ENCODE assay signal across 13 cellular contexts in the genomic region with DNA sequence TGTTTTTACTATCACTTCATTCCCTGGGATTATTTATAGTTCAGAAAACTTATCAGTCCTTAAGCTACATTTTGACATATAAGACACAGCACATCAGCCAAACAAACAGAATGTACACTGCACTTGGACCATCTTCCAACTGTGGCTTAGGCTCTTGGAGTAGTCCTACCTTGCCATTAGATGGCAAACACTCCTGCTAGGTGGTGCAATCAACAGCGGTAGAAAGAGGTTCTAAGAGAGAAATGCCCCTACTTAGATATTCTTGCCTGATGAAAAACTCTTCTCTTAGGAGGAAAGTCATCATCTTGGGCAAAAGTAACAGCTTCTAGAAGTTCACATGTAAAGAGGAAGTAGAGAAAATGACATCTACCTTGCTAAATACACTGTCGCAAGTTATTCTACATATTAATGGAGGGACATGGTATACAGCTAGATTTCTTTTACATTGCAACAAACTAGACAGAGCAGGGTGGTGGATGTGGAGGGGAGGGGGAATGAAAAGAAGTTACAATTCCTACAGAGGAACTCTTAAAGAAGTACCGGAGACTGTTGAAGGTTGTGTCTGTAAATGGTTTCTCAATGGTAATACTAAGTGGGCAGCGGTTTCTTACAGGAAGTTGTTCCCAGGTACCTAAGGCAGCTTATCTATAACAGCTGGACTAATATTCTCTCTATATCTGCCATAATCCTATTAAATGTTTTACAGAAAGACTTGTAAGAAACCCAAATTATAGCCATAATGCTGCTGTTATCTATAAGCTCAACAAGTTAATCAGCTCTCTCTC. TPM values are rescaled to one million over a fixed set of nuclear protein-coding genes. Genes with fewer than 3 reads are reported as not detected.
DNase-seq lines count a peak whose midpoint lies in the region; ATAC-seq, FAIRE-seq and TF ChIP-seq lines count a peak whose summit lies in the region.
"Had no signal": no experiment of that assay in that cellular context is flagged by ENCODE, and none has a peak within 500 bp of the region (broad histone marks: within the 10 kb centered on the region; RNA-seq: fewer than 3 reads in every experiment).

No MANE protein-coding gene starts in this region.

- H3K4me1 ChIP-seq in CD8-positive, alpha-beta memory T cell (ENCODE audit: insufficient read depth, low read length) = peaks cover 12% of the 10 kb centered on the region
- H3K4me1 ChIP-seq in HCT116 (ENCODE audit: control insufficient read depth in 1 of 2, insufficient read depth in 2 of 2, low read length in 2 of 2) (no peaks in the 10 kb centered on the region), K562 (replicated peaks in 1 of 2; ENCODE audit: control insufficient read depth in 2 of 2, insufficient read depth in 2 of 2, low read length in 2 of 2) (no peaks in the 10 kb centered on the region)

- TF ChIP-seq RAD21 in HCT116 (IDR thresholded peaks at IDR 0.05; ENCODE audit: low read depth) (peak; percentile 47; the same call in 1 of the 2 replicates), K562 (CRISPR knock-in tag; conservative IDR thresholded peaks at IDR 0.05 in 1 of 2, IDR thresholded peaks at IDR 0.05 in 1 of 2) (no peak)

- peak; percentile 6 for FAIRE-seq in K562 (lab: Jason Lieb, UNC)

- RAD21 ChIA-PET in HCT116 (lab: Charles Lee; ENCODE audit: low non-redundant PET in 1 of 2, low total read pairs in 2 of 2, uncharacterized antibody in 2 of 2, unreplicated experiment in 2 of 2) = no interaction called here

- no peak for TF ChIP-seq EP300 in K562 (IDR thresholded peaks at IDR 0.05; ENCODE audit: low read length)

- H3K4me3 Mint-ChIP-seq in CD8-positive, alpha-beta memory T cell = peak overlapping the region in 4 of 7 donors; percentile 39 to 67 (median 60)
- H3K4me3 Mint-ChIP-seq: activated CD4-positive, alpha-beta T cell treated with anti-CD3 and anti-CD28 coated beads, Interleukin-2, amount 10 ng/mL, durations not matched to agents 7 days and 5 days had no signal

- no peak for TF ChIP-seq POLR2A in HCT116 (IDR thresholded peaks at IDR 0.05; ENCODE audit: borderline replicate concordance, extremely low read depth, insufficient read depth, insufficient read length)
- no peak for TF ChIP-seq POLR2A in NB4 (IDR thresholded peaks at IDR 0.05; ENCODE audit: extremely low read depth, insufficient read length)
- TF ChIP-seq POLR2A in K562 (conservative IDR thresholded peaks at IDR 0.05) = no peak

- intact Hi-C loops in HCT116 (cut with micrococcal nuclease) (loop anchor here (5.0 to 10.0 kb wide), 4 partner anchors 111 to 1311 kb away; partner anchors contain the start of gene RAP1GDS1), K562 (cut with micrococcal nuclease) (loop anchor here (5.0 to 10.0 kb wide), 3 partner anchors 236 to 1256 kb away; no protein-coding TSS in a partner anchor)

- CTCF ChIA-PET in CD8-positive, alpha-beta memory T cell (lab: Charles Lee) = interaction anchor here (0.7 to 2.2 kb wide), 4 partner anchors 8 to 1253 kb away, joined by 4 to 7 read pairs (median 6); partner anchors contain the start of gene METAP1
- CTCF ChIA-PET in HCT116 (lab: Charles Lee) (interaction anchor here (1.0 kb wide), 1 partner anchor 8 kb away, joined by 3 read pairs; the partner anchor contains the start of gene STPG2), K562 (lab: Yijun Ruan, JAX; ENCODE audit: low intra/inter-chr PET ratio) (no interaction called here)

- 15% methylated on average over 4 of the region's 4 CpGs for WGBS in K562 (ENCODE audit: insufficient coverage, low coverage, missing lambda C conversion rate)

- H3K9me3 Mint-ChIP-seq in CD8-positive, alpha-beta memory T cell = no peaks in the 10 kb centered on the region
- H3K9me3 Mint-ChIP-seq: activated CD4-positive, alpha-beta T cell treated with anti-CD3 and anti-CD28 coated beads, Interleukin-2, amount 10 ng/mL, durations not matched to agents 7 days and 5 days had no signal

- TF ChIP-seq CTCF in HCT116 (IDR thresholded peaks at IDR 0.05 in 2 of 3, conservative IDR thresholded peaks at IDR 0.05 in 1 of 3; ENCODE audit: borderline replicate concordance in 1 of 3, insufficient read depth in 1 of 3, low read depth in 2 of 3, low read length in 2 of 3) (no peak; a peak in 1 of 6 replicates), NB4 (IDR thresholded peaks at IDR 0.05; ENCODE audit: low read depth, low read length) (no peak), K562 (IDR thresholded peaks at IDR 0.05 in 2 of 3, conservative IDR thresholded peaks at IDR 0.05 in 1 of 3; ENCODE audit: insufficient read depth in 2 of 3, low read depth in 1 of 3, low read length in 3 of 3) (no peak)

- in situ Hi-C loops in K562 (cut with MboI) = no loop called here

- H3K9ac ChIP-seq in HCT116 (ENCODE audit: low read length) (no peak overlapping the region), K562 (ENCODE audit: insufficient read depth in 1 of 2, low read depth in 2 of 2, low read length in 2 of 2) (no peak overlapping the region)

- no peaks in the 10 kb centered on the region for H3K9me3 ChIP-seq in CD8-positive, alpha-beta memory T cell (ENCODE audit: low read length)
- H3K9me3 ChIP-seq in HCT116 (ENCODE audit: control insufficient read depth in 1 of 2, insufficient read depth in 1 of 2, low read depth in 1 of 2, low read length in 2 of 2) = no peaks in the 10 kb centered on the region
- H3K9me3 ChIP-seq in K562 (replicated peaks; ENCODE audit: control insufficient read depth, insufficient read depth, low read depth, low read length) = no peaks in the 10 kb centered on the region

- peak; percentile 49; the same call in 1 of the 2 replicates for ATAC-seq in HCT116
- no peak for ATAC-seq in K562

- DNase-seq in CD8-positive, alpha-beta memory T cell = no peak
- no peak for DNase-seq in HCT116 (ENCODE audit: low read depth, low spot score)
- peak; percentile 23 for DNase-seq in NB4 (ENCODE audit: low read depth)
- DNase-seq in K562 (ENCODE audit: extremely low read depth in 1 of 4, low spot score in 3 of 4) = no peak
- no peak for DNase-seq in DMS79 treated with DMSO at 0.1 percent for 48 hours (lab: John Stamatoyannopoulos, UW)
- DNase-seq in anterior cingulate cortex (lab: John Stamatoyannopoulos, UW) = no peak
- no peak for DNase-seq in stimulated activated naive CD4-positive, alpha-beta T cell (lab: John Stamatoyannopoulos, UW)
- no peak for DNase-seq in DMS 273 (lab: John Stamatoyannopoulos, UW; ENCODE audit: unreplicated experiment)
- DNase-seq: activated CD4-positive, alpha-beta T cell treated with anti-CD3 and anti-CD28 coated beads, Interleukin-2, amount 10 ng/mL, durations not matched to agents 7 days and 5 days; activated naive CD4-positive, alpha-beta T cell treated with Interleukin-2 at 50 U/mL for 16 hours; mammary epithelial cell; NCI-H2029 had no signal

- BruUV-seq in HCT116 (replicated peaks; lab: Mats Ljungman, UMichigan) (no TSS peak), K562 (replicated peaks; lab: Mats Ljungman, UMichigan) (no TSS peak)

- H2AFZ ChIP-seq in HCT116 (ENCODE audit: low read depth, low read length, poor library complexity, severe bottlenecking) (no peak overlapping the region), K562 (ENCODE audit: low read depth, low read length) (0 out of 2 replicates have a peak overlapping the region, but pooled peaks have one; percentile 4)

- H3K9me1 ChIP-seq in K562 (ENCODE audit: control insufficient read depth, insufficient read depth, low read length) = no peaks in the 10 kb centered on the region

- H3K4me1 Mint-ChIP-seq in CD8-positive, alpha-beta memory T cell = peaks cover 3 to 20% (median 17%) of the 10 kb centered on the region in 3 donors

- no peaks in the 10 kb centered on the region for H3K36me3 ChIP-seq in CD8-positive, alpha-beta memory T cell (ENCODE audit: insufficient read depth, low read length)
- no peaks in the 10 kb centered on the region for H3K36me3 ChIP-seq in HCT116 (ENCODE audit: control insufficient read depth in 1 of 2, insufficient read depth in 2 of 2, low read length in 2 of 2)
- no peaks in the 10 kb centered on the region for H3K36me3 ChIP-seq in K562 (ENCODE audit: control insufficient read depth, insufficient read depth, low read length)

- no peak overlapping the region for H3K4me2 ChIP-seq in HCT116 (ENCODE audit: low read length)
- H3K4me2 ChIP-seq in K562 (ENCODE audit: insufficient read depth, low read length) = no peak overlapping the region

- H4K20me1 ChIP-seq in HCT116 (ENCODE audit: insufficient read depth) (no peaks in the 10 kb centered on the region), K562 (replicated peaks; ENCODE audit: control insufficient read depth, insufficient read depth, low read length) (no peaks in the 10 kb centered on the region)

- no peaks in the 10 kb centered on the region for H3K36me3 Mint-ChIP-seq in CD8-positive, alpha-beta memory T cell

- no peaks in the 10 kb centered on the region for H3K9me2 ChIP-seq in HCT116 (ENCODE audit: insufficient read depth)

- H3K79me2 ChIP-seq in HCT116 (ENCODE audit: insufficient read depth, low read length) (no peaks in the 10 kb centered on the region), K562 (ENCODE audit: control insufficient read depth, insufficient read depth, low read length) (no peaks in the 10 kb centered on the region)

- no peaks in the 10 kb centered on the region for H3K27me3 ChIP-seq in CD8-positive, alpha-beta memory T cell (ENCODE audit: insufficient read depth, low read length, poor library complexity, severe bottlenecking)
- H3K27me3 ChIP-seq in HCT116 (ENCODE audit: insufficient read depth, low read length) (no peaks in the 10 kb centered on the region), K562 (ENCODE audit: control insufficient read depth in 2 of 2, insufficient read depth in 2 of 2, low read length in 2 of 2) (no peaks in the 10 kb centered on the region)

- peaks cover 0 to 3% of the 10 kb centered on the region in 2 donors for H3K27me3 Mint-ChIP-seq in CD8-positive, alpha-beta memory T cell

- H3K27ac ChIP-seq in CD8-positive, alpha-beta memory T cell (ENCODE audit: low read depth, low read length) = no peak overlapping the region
- H3K27ac ChIP-seq in HCT116 (ENCODE audit: low read depth, low read length) (no peak overlapping the region), K562 (ENCODE audit: extremely low read depth, low read depth, low read length) (no peak overlapping the region)

- H3K27ac Mint-ChIP-seq in CD8-positive, alpha-beta memory T cell = peak overlapping the region in 5 of 8 donors; percentile 7 to 40 (median 11)
- H3K27ac Mint-ChIP-seq: activated CD4-positive, alpha-beta T cell treated with anti-CD3 and anti-CD28 coated beads, Interleukin-2, amount 10 ng/mL, durations not matched to agents 7 days and 5 days had no signal

- POLR2A ChIA-PET in CD8-positive, alpha-beta memory T cell (lab: Charles Lee) = interaction anchor here (1.1 kb wide), 1 partner anchor 110 kb away, joined by 3 read pairs; the partner anchor contains the start of gene RAP1GDS1
- POLR2A ChIA-PET in HCT116 (lab: Charles Lee) = interaction anchor here (0.7 kb wide), 1 partner anchor 299 kb away, joined by 3 read pairs; no protein-coding TSS in a partner anchor
- POLR2A ChIA-PET in K562 (lab: Yijun Ruan, JAX) = no interaction called here

- no peak overlapping the region for H3K4me3 ChIP-seq in CD8-positive, alpha-beta memory T cell (ENCODE audit: low read length)
- H3K4me3 ChIP-seq in HCT116 (replicated peaks in 1 of 2; ENCODE audit: low read depth in 1 of 2, low read length in 2 of 2) = no peak overlapping the region
- H3K4me3 ChIP-seq in NB4 (ENCODE audit: low read depth, low read length) = no peak overlapping the region
- no peak overlapping the region for H3K4me3 ChIP-seq in K562

RNA-seq across cellular contexts. Expression of gene STPG2, which starts 8.1 kb away (rescaled TPM):
- not detected for total RNA-seq in CD8-positive, alpha-beta memory T cell
- polyA plus RNA-seq in CD8-positive, alpha-beta memory T cell = not detected
- total RNA-seq in HCT116 (2021; ENCODE audit: unreplicated experiment) (not detected), K562 (2014; rRNA removed) (not detected in 2 replicates), K562 (2014; rRNA removed; fragmentation: Illumina TruSeq; extraction: Trizol) (not detected in 2 replicates), K562 (2015; rRNA removed; fragmentation: Illumina TruSeq; extraction: Trizol) (not detected in 2 replicates), K562 (2021) (not detected in 2 replicates)
- 0.04 TPM in 1 of 2 replicates, not detected in the other for polyA plus RNA-seq in HCT116 (2012)
- total RNA-seq in K562 (2011; cell fraction: chromatin; rRNA removed; ENCODE audit: low replicate concordance) = not detected in 2 replicates
- total RNA-seq in K562 (2011; cell fraction: nucleolus; rRNA removed) = not detected in 2 replicates
- total RNA-seq in K562 (2011; cell fraction: nucleoplasm; rRNA removed) = not detected in 2 replicates
- polyA plus RNA-seq in K562 (2011; rRNA removed) (0.04 TPM in 1 of 2 replicates, not detected in the other), K562 (2014; fragmentation: Illumina TruSeq; extraction: Trizol) (not detected in 2 replicates), K562 (2014; fragmentation: Nextera tagmentation; extraction: Ambion mirVana) (not detected), K562 (2014; rRNA removed) (not detected in 2 replicates)
- polyA plus RNA-seq in K562 (2011; cell fraction: cytosol; rRNA removed) = not detected in 2 replicates
- polyA plus RNA-seq in K562 (2011; cell fraction: nucleus; rRNA removed) = 0.07 TPM in 1 of 2 replicates, not detected in the other
- polyA plus RNA-seq in K562 (2012) = not detected in 2 replicates
- polyA minus RNA-seq in K562 (2011; rRNA and poly(A)+ RNA removed) = 0.12 TPM in 1 of 2 replicates, not detected in the other
- polyA minus RNA-seq in K562 (2011; cell fraction: cytosol; rRNA and poly(A)+ RNA removed) = not detected in 2 replicates
- polyA minus RNA-seq in K562 (2011; cell fraction: nucleus; rRNA and poly(A)+ RNA removed) = 0.22 TPM in 1 of 2 replicates, not detected in the other
- total RNA-seq: osteocyte had no signal
